ENCODE assay signal across 9 cellular contexts in the genomic region with DNA sequence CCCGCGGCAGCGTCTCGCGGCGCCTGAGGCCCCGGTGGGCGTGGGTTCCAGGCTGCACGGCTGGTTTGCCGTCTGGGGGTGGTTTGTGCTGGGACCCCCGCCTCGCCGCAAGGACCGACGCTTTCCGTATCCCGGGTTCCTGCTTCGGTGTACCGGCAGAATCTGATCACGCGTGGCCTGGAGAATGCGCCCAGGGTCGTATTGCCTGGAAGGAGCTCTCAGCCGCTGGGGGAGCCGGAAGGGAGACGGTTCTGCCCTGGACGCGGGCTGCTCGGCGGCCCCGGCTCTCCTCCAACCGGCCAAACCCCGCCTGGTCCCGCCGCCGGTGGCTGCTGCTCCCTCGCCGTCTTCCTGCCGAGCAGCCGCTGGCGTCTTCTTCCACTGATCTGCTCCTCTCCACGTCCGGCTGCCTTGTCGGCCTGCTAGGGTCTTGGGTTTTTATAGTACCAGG. TPM values are rescaled to one million over a fixed set of nuclear protein-coding genes. Genes with fewer than 3 reads are reported as not detected.
A peak's percentile ranks its signal among the peaks of the same experiment; 100 is the strongest.
DNase-seq lines count a peak whose midpoint lies in the region; ATAC-seq and TF ChIP-seq lines count a peak whose summit lies in the region.
"Had no signal": no experiment of that assay in that cellular context is flagged by ENCODE, and none has a peak within 500 bp of the region (broad histone marks: within the 10 kb centered on the region; RNA-seq: fewer than 3 reads in every experiment).

No MANE protein-coding gene starts in this region.

- H3K4me3 Mint-ChIP-seq in mesothelial cell of epicardium: peak overlapping the region; percentile 9

- H3K27ac Mint-ChIP-seq in mesothelial cell of epicardium: no peak overlapping the region

- peaks cover 7% of the 10 kb centered on the region for H3K4me1 Mint-ChIP-seq in mesothelial cell of epicardium

- ATAC-seq in GM19395 (IDR thresholded peaks at IDR 0.05; ENCODE audit: unreplicated experiment) (no peak), GM21737 (IDR thresholded peaks at IDR 0.05; ENCODE audit: unreplicated experiment) (no peak)

- peaks cover 5% of the 10 kb centered on the region for H3K36me3 Mint-ChIP-seq in mesothelial cell of epicardium

- TF ChIP-seq CTCF in coronary artery (IDR thresholded peaks at IDR 0.05) (no peak), mesothelial cell of epicardium (IDR thresholded peaks at IDR 0.05; ENCODE audit: unreplicated experiment) (no peak)

- H3K4me3 ChIP-seq in H7 (ENCODE audit: insufficient read depth, low read depth, low read length) (peak overlapping the region; percentile 53), coronary artery (peak overlapping the region; percentile 71)

- peaks cover 4% of the 10 kb centered on the region for H3K9me3 Mint-ChIP-seq in mesothelial cell of epicardium

- H3K27me3 ChIP-seq in H7 (ENCODE audit: control insufficient read depth, insufficient read depth, low read length): peaks cover 14% of the 10 kb centered on the region

- H3K27me3 Mint-ChIP-seq in mesothelial cell of epicardium (ENCODE audit: low read depth): peaks cover 18% of the 10 kb centered on the region

- no peak overlapping the region for H3K27ac ChIP-seq in coronary artery

- H3K36me3 ChIP-seq in H7 (replicated peaks; ENCODE audit: control insufficient read depth, insufficient read depth, low read length): no peaks in the 10 kb centered on the region

- peak; percentile 42 for DNase-seq in 8988T
- peak; percentile 88 for DNase-seq in H7
- no peak for DNase-seq in coronary artery (ENCODE audit: low spot score)
- DNase-seq in mesothelial cell of epicardium (ENCODE audit: low spot score in 2 of 2, unreplicated experiment in 2 of 2): no peak
- DNase-seq in NCI-H345 (lab: John Stamatoyannopoulos, UW): no peak
- DNase-seq in NCI-H526 treated with DMSO at 0.1 percent for 48 hours (lab: John Stamatoyannopoulos, UW): no peak

RNA-seq across cellular contexts. Expression of gene ZNF778, which starts 39.8 kb away (rescaled TPM):
- total RNA-seq in H7 (2014; rRNA removed; shearing (Covaris generic)): 10.1 and 12.3 TPM in 2 replicates
- 8.9 to 12.5 TPM (median 10.4 TPM) in 3 replicates for total RNA-seq in mesothelial cell of epicardium

RNA-seq across cellular contexts. Expression of gene SLC22A31, which starts 57.0 kb away (rescaled TPM):
- 0.81 and 1.9 TPM in 2 replicates for total RNA-seq in H7 (2014; rRNA removed; shearing (Covaris generic))
- 1.1 to 1.7 TPM (median 1.1 TPM) in 3 replicates for total RNA-seq in mesothelial cell of epicardium
- total RNA-seq: activated CD8-positive, alpha-beta memory T cell treated with anti-CD3 and anti-CD28 coated beads for 36 hours had no signal

Comparison
In these comparisons a context has a peak if more than half of its experiments do, and no peak if none do; other contexts are left out.
1. DNase-seq: peak in 8988T (single experiment) and H7 (single experiment); none in coronary artery (single experiment), mesothelial cell of epicardium (0 of 2), NCI-H345 (single experiment) and NCI-H526 treated with DMSO at 0.1 percent for 48 hours (single experiment).